ENCODE assay signal across 16 cellular contexts in genomic region chr2:176067587-176068002, GRCh38. TPM values are rescaled to one million over a fixed set of nuclear protein-coding genes. Genes with fewer than 3 reads are reported as not detected.
A peak's percentile ranks its signal among the peaks of the same experiment; 100 is the strongest.
DNase-seq lines count a peak whose midpoint lies in the region; ATAC-seq and TF ChIP-seq lines count a peak whose summit lies in the region.
"Had no signal": no experiment of that assay in that cellular context is flagged by ENCODE, and none has a peak within 500 bp of the region (broad histone marks: within the 10 kb centered on the region; RNA-seq: fewer than 3 reads in every experiment).

No MANE protein-coding gene starts in this region.

- no peaks in the 10 kb centered on the region for H3K79me2 ChIP-seq in GM23248 (ENCODE audit: insufficient read depth)

- H3K9me3 ChIP-seq in GM23248 (ENCODE audit: low read depth) (no peaks in the 10 kb centered on the region), duodenal mucosa (ENCODE audit: control insufficient read depth in 1 of 2, low read length in 2 of 2) (no peaks in the 10 kb centered on the region), left lung (no peaks in the 10 kb centered on the region), gastrocnemius medialis (no peaks in the 10 kb centered on the region)
- H3K9me3 ChIP-seq: vagina had no signal

- peaks cover 9% of the 10 kb centered on the region for H3K4me1 Mint-ChIP-seq in activated CD4-positive, alpha-beta T cell treated with anti-CD3 and anti-CD28 coated beads for 36 hours
- H3K4me1 Mint-ChIP-seq in activated CD4-positive, alpha-beta T cell treated with anti-CD3 and anti-CD28 coated beads, Interleukin-2, amount 10 ng/mL, durations not matched to agents 24 days and 14 days = peaks cover 4% of the 10 kb centered on the region

- CTCF ChIA-PET in activated CD4-positive, alpha-beta T cell treated with anti-CD3 and anti-CD28 coated beads for 36 hours (lab: Charles Lee) = interaction anchor here (0.6 kb wide), 1 partner anchor 86 kb away, joined by 3 read pairs; no protein-coding TSS in a partner anchor

- in situ Hi-C loops in GM23248 (cut with MboI) (no loop called here), gastrocnemius medialis (cut with MboI; ENCODE audit: low sequenced_read_pairs in 4 of 4) (no loop called here)

- no peak for TF ChIP-seq CTCF in left lung (IDR thresholded peaks at IDR 0.05)
- no peak for TF ChIP-seq CTCF in gastrocnemius medialis (IDR thresholded peaks at IDR 0.05 in 4 of 5, conservative IDR thresholded peaks at IDR 0.05 in 1 of 5)

- peak overlapping the region; percentile 61 for H3K4me3 ChIP-seq in GM23248
- H3K4me3 ChIP-seq in duodenal mucosa (ENCODE audit: low read depth in 1 of 2, low read length in 2 of 2) = peak overlapping the region; percentile 57 to 58
- peak overlapping the region in 1 of 2 donors; percentile 13 for H3K4me3 ChIP-seq in left lung
- H3K4me3 ChIP-seq in gastrocnemius medialis = peak overlapping the region; percentile 44 to 57 (median 49)
- H3K4me3 ChIP-seq: vagina had no signal

- H2AFZ ChIP-seq in GM23248 = peak overlapping the region; percentile 82

- peak; percentile 33 for ATAC-seq in left lung
- peak in 1 of 2 donors; percentile 41 for ATAC-seq in gastrocnemius medialis
- no peak for ATAC-seq in activated CD4-positive, alpha-beta T cell treated with anti-CD3 and anti-CD28 coated beads for 36 hours
- ATAC-seq: activated naive CD4-positive, alpha-beta T cell treated with anti-CD3 and anti-CD28 coated beads, Interleukin-2, amount 50 U/mL, for 72 hours had no signal

- H3F3A ChIP-seq in GM23248 (ENCODE audit: insufficient read depth) = no peaks in the 10 kb centered on the region

- no peak overlapping the region for H3K27ac ChIP-seq in GM23248
- no peak overlapping the region for H3K27ac ChIP-seq in duodenal mucosa (ENCODE audit: low read depth, low read length)
- H3K27ac ChIP-seq in left lung = no peak overlapping the region
- no peak overlapping the region for H3K27ac ChIP-seq in gastrocnemius medialis
- H3K27ac ChIP-seq: vagina had no signal

- intact Hi-C loops in left lung (cut with DNase I) (no loop called here), gastrocnemius medialis (cut with DNase I; ENCODE audit: low total_unique reads) (no loop called here)
- intact Hi-C loops in activated CD4-positive, alpha-beta T cell treated with anti-CD3 and anti-CD28 coated beads for 36 hours (cut with DNase I, micrococcal nuclease) = no loop called here
- intact Hi-C loops in activated CD4-positive, alpha-beta T cell treated with anti-CD3 and anti-CD28 coated beads, Interleukin-2, amount 10 ng/mL, durations not matched to agents 24 days and 14 days (cut with micrococcal nuclease) = loop anchor here (10.0 kb wide), 1 partner anchor 703 kb away; no protein-coding TSS in a partner anchor

- H3K4me2 ChIP-seq in GM23248 (ENCODE audit: unreplicated experiment) = peak overlapping the region; percentile 75

- WGBS in GM23248 (ENCODE audit: low coverage in 1 of 2, low lambda C conversion rate in 2 of 2, missing lambda C conversion rate in 2 of 2), 2 experiments = 11 to 16% methylated on average over 24 to 26 of the region's 27 CpGs

- no peak for TF ChIP-seq POLR2A in gastrocnemius medialis (IDR thresholded peaks at IDR 0.05)

- no peak overlapping the region for H3K4me3 Mint-ChIP-seq in activated CD4-positive, alpha-beta T cell treated with anti-CD3 and anti-CD28 coated beads for 36 hours
- H3K4me3 Mint-ChIP-seq in activated CD4-positive, alpha-beta T cell treated with anti-CD3 and anti-CD28 coated beads, Interleukin-2, amount 10 ng/mL, durations not matched to agents 24 days and 14 days = no peak overlapping the region
- H3K4me3 Mint-ChIP-seq: CD4-positive, alpha-beta T cell; T-helper 2 cell treated with Interferon-gamma antibody and Interleukin-4, amounts not matched to agents 5 μg/mL and 100 μg/mL, for 36 hours had no signal

- POLR2A ChIA-PET in activated CD4-positive, alpha-beta T cell treated with anti-CD3 and anti-CD28 coated beads for 36 hours (lab: Charles Lee) = no interaction called here

- no peak overlapping the region for H3K9ac ChIP-seq in GM23248
- no peak overlapping the region for H3K9ac ChIP-seq in duodenal mucosa (ENCODE audit: low read depth in 1 of 2, low read length in 2 of 2)

- peaks cover 79% of the 10 kb centered on the region for H3K27me3 Mint-ChIP-seq in activated CD4-positive, alpha-beta T cell treated with anti-CD3 and anti-CD28 coated beads for 36 hours
- H3K27me3 Mint-ChIP-seq in activated CD4-positive, alpha-beta T cell treated with anti-CD3 and anti-CD28 coated beads, Interleukin-2, amount 10 ng/mL, durations not matched to agents 24 days and 14 days = peaks cover 77% of the 10 kb centered on the region

- DNase-seq in GM23248 (no peak), left lung (no peak), gastrocnemius medialis (no peak), NCI-H1417 treated with DMSO at 0.1 percent for 48 hours (lab: John Stamatoyannopoulos, UW) (no peak)
- DNase-seq in activated CD4-positive, alpha-beta T cell treated with anti-CD3 and anti-CD28 coated beads for 36 hours = no peak
- DNase-seq in activated CD4-positive, alpha-beta T cell treated with anti-CD3 and anti-CD28 coated beads, Interleukin-2, amount 10 ng/mL, durations not matched to agents 24 days and 14 days = no peak
- no peak for DNase-seq in stimulated activated CD4-positive, alpha-beta T cell treated with anti-CD3 and anti-CD28 coated beads, Interleukin-2, amount 100 ng/mL, for 48 hours
- DNase-seq: activated CD8-positive, alpha-beta memory T cell treated with anti-CD3 and anti-CD28 coated beads for 24 hours; CD4-positive, alpha-beta T cell; KG1 had no signal

- H3K9me2 ChIP-seq in GM23248 (ENCODE audit: insufficient read depth) = no peaks in the 10 kb centered on the region

- peaks cover 67% of the 10 kb centered on the region for H3K27me3 ChIP-seq in GM23248 (replicated peaks; ENCODE audit: insufficient read depth)
- H3K27me3 ChIP-seq in duodenal mucosa (ENCODE audit: control insufficient read depth in 1 of 2, insufficient read depth in 2 of 2, low read length in 2 of 2) = peaks cover 77 to 83% of the 10 kb centered on the region in 2 donors
- H3K27me3 ChIP-seq in left lung = peaks cover 81 to 100% of the 10 kb centered on the region in 2 donors
- H3K27me3 ChIP-seq in gastrocnemius medialis = peaks cover 64 to 78% (median 65%) of the 10 kb centered on the region in 3 donors
- H3K27me3 ChIP-seq: vagina had no signal

- no peaks in the 10 kb centered on the region for H3K36me3 Mint-ChIP-seq in activated CD4-positive, alpha-beta T cell treated with anti-CD3 and anti-CD28 coated beads for 36 hours (ENCODE audit: low read depth)
- H3K36me3 Mint-ChIP-seq in activated CD4-positive, alpha-beta T cell treated with anti-CD3 and anti-CD28 coated beads, Interleukin-2, amount 10 ng/mL, durations not matched to agents 24 days and 14 days (ENCODE audit: low read depth) = no peaks in the 10 kb centered on the region

- no peaks in the 10 kb centered on the region for H3K36me3 ChIP-seq in GM23248 (ENCODE audit: low read depth)
- no peaks in the 10 kb centered on the region for H3K36me3 ChIP-seq in duodenal mucosa (ENCODE audit: control insufficient read depth in 1 of 2, insufficient read depth in 2 of 2, low read length in 2 of 2)
- no peaks in the 10 kb centered on the region for H3K36me3 ChIP-seq in left lung
- H3K36me3 ChIP-seq in gastrocnemius medialis = no peaks in the 10 kb centered on the region
- H3K36me3 ChIP-seq: vagina had no signal

- H3K9me3 Mint-ChIP-seq in activated CD4-positive, alpha-beta T cell treated with anti-CD3 and anti-CD28 coated beads for 36 hours (ENCODE audit: low read depth) = no peaks in the 10 kb centered on the region
- H3K9me3 Mint-ChIP-seq in activated CD4-positive, alpha-beta T cell treated with anti-CD3 and anti-CD28 coated beads, Interleukin-2, amount 10 ng/mL, durations not matched to agents 24 days and 14 days = peaks cover 7% of the 10 kb centered on the region
- H3K9me3 Mint-ChIP-seq: activated naive CD4-positive, alpha-beta T cell treated with anti-CD3 and anti-CD28 coated beads, Interleukin-2, amount 50 U/mL, for 72 hours; CD4-positive, alpha-beta T cell; T-helper 2 cell treated with Interferon-gamma antibody and Interleukin-4, amounts not matched to agents 5 μg/mL and 100 μg/mL, for 36 hours had no signal

- H3K27ac Mint-ChIP-seq in activated CD4-positive, alpha-beta T cell treated with anti-CD3 and anti-CD28 coated beads for 36 hours = no peak overlapping the region
- H3K27ac Mint-ChIP-seq in activated CD4-positive, alpha-beta T cell treated with anti-CD3 and anti-CD28 coated beads, Interleukin-2, amount 10 ng/mL, durations not matched to agents 24 days and 14 days = no peak overlapping the region
- H3K27ac Mint-ChIP-seq: activated naive CD4-positive, alpha-beta T cell treated with anti-CD3 and anti-CD28 coated beads, Interleukin-2, amount 50 U/mL, for 72 hours; CD4-positive, alpha-beta T cell; T-helper 2 cell treated with Interferon-gamma antibody and Interleukin-4, amounts not matched to agents 5 μg/mL and 100 μg/mL, for 36 hours had no signal

- H4K20me1 ChIP-seq in GM23248 (ENCODE audit: insufficient read depth) = no peaks in the 10 kb centered on the region

- H3K4me1 ChIP-seq in GM23248 (ENCODE audit: insufficient read depth) = peaks cover 6% of the 10 kb centered on the region
- H3K4me1 ChIP-seq in duodenal mucosa (ENCODE audit: control insufficient read depth in 1 of 2, insufficient read depth in 2 of 2, low read length in 2 of 2) = peaks cover 15 to 17% of the 10 kb centered on the region in 2 donors
- H3K4me1 ChIP-seq in left lung = peaks cover 8 to 17% of the 10 kb centered on the region in 2 donors
- peaks cover 5 to 20% of the 10 kb centered on the region in 2 donors for H3K4me1 ChIP-seq in gastrocnemius medialis
- H3K4me1 ChIP-seq: vagina had no signal

RNA-seq across cellular contexts. Expression of gene EVX2, which starts 16.2 kb away (rescaled TPM):
- total RNA-seq in GM23248 (2014; rRNA removed; shearing (Covaris generic)) = not detected in 2 replicates
- not detected in 2 replicates for polyA plus RNA-seq in GM23248 (2016; fragmentation: Nextera tagmentation; extraction: Ambion mirVana)
- total RNA-seq in left lung = not detected
- total RNA-seq in gastrocnemius medialis = not detected
- total RNA-seq in activated CD4-positive, alpha-beta T cell treated with anti-CD3 and anti-CD28 coated beads for 36 hours = not detected
- not detected in 2 replicates for total RNA-seq in activated CD4-positive, alpha-beta T cell treated with anti-CD3 and anti-CD28 coated beads, Interleukin-2, amount 10 ng/mL, durations not matched to agents 24 days and 14 days
- total RNA-seq: activated naive CD4-positive, alpha-beta T cell treated with anti-CD3 and anti-CD28 coated beads, Interleukin-2, amount 50 U/mL, for 72 hours; CD4-positive, alpha-beta T cell; OCI-LY7; omental fat pad had no signal

RNA-seq across cellular contexts. Expression of gene HOXD13, which starts 24.9 kb away (rescaled TPM):
- 1.0 and 3.8 TPM in 2 replicates for total RNA-seq in GM23248 (2014; rRNA removed; shearing (Covaris generic))
- 1.9 and 2.4 TPM in 2 replicates for polyA plus RNA-seq in GM23248 (2016; fragmentation: Nextera tagmentation; extraction: Ambion mirVana)
- total RNA-seq in left lung = not detected
- total RNA-seq in gastrocnemius medialis = not detected
- not detected for total RNA-seq in activated CD4-positive, alpha-beta T cell treated with anti-CD3 and anti-CD28 coated beads for 36 hours
- not detected in 2 replicates for total RNA-seq in activated CD4-positive, alpha-beta T cell treated with anti-CD3 and anti-CD28 coated beads, Interleukin-2, amount 10 ng/mL, durations not matched to agents 24 days and 14 days
- total RNA-seq: activated naive CD4-positive, alpha-beta T cell treated with anti-CD3 and anti-CD28 coated beads, Interleukin-2, amount 50 U/mL, for 72 hours; CD4-positive, alpha-beta T cell; OCI-LY7; omental fat pad had no signal

RNA-seq across cellular contexts. Expression of gene HOXD12, which starts 32.0 kb away (rescaled TPM):
- 0.22 TPM in 1 of 2 replicates, not detected in the other for total RNA-seq in GM23248 (2014; rRNA removed; shearing (Covaris generic))
- 0.14 and 0.19 TPM in 2 replicates for polyA plus RNA-seq in GM23248 (2016; fragmentation: Nextera tagmentation; extraction: Ambion mirVana)
- total RNA-seq in left lung (not detected), gastrocnemius medialis (not detected)
- total RNA-seq in activated CD4-positive, alpha-beta T cell treated with anti-CD3 and anti-CD28 coated beads for 36 hours = not detected
- not detected in 2 replicates for total RNA-seq in activated CD4-positive, alpha-beta T cell treated with anti-CD3 and anti-CD28 coated beads, Interleukin-2, amount 10 ng/mL, durations not matched to agents 24 days and 14 days
- total RNA-seq: activated naive CD4-positive, alpha-beta T cell treated with anti-CD3 and anti-CD28 coated beads, Interleukin-2, amount 50 U/mL, for 72 hours; CD4-positive, alpha-beta T cell; omental fat pad had no signal

RNA-seq across cellular contexts. Expression of gene HOXD11, which starts 39.5 kb away (rescaled TPM):
- 28.4 and 31.6 TPM in 2 replicates for total RNA-seq in GM23248 (2014; rRNA removed; shearing (Covaris generic))
- 27.7 and 30.0 TPM in 2 replicates for polyA plus RNA-seq in GM23248 (2016; fragmentation: Nextera tagmentation; extraction: Ambion mirVana)
- total RNA-seq in left lung = not detected
- under 1 TPM in 1 of 4 donors, not detected in 3; 0.24 TPM for total RNA-seq in gastrocnemius medialis
- not detected for total RNA-seq in activated CD4-positive, alpha-beta T cell treated with anti-CD3 and anti-CD28 coated beads for 36 hours
- total RNA-seq in activated CD4-positive, alpha-beta T cell treated with anti-CD3 and anti-CD28 coated beads, Interleukin-2, amount 10 ng/mL, durations not matched to agents 24 days and 14 days = not detected in 2 replicates
- total RNA-seq: activated naive CD4-positive, alpha-beta T cell treated with anti-CD3 and anti-CD28 coated beads, Interleukin-2, amount 50 U/mL, for 72 hours; CD4-positive, alpha-beta T cell; OCI-LY7; omental fat pad had no signal

RNA-seq across cellular contexts. Expression of gene HOXD10, which starts 49.0 kb away (rescaled TPM):
- 17.2 and 23.5 TPM in 2 replicates for total RNA-seq in GM23248 (2014; rRNA removed; shearing (Covaris generic))
- polyA plus RNA-seq in GM23248 (2016; fragmentation: Nextera tagmentation; extraction: Ambion mirVana) = 10.9 and 16.0 TPM in 2 replicates
- under 1 TPM in 1 of 2 donors, not detected in 1; 0.31 TPM for total RNA-seq in left lung
- total RNA-seq in gastrocnemius medialis = under 1 TPM in 1 of 4 donors, not detected in 3; 0.15 TPM
- not detected for total RNA-seq in activated CD4-positive, alpha-beta T cell treated with anti-CD3 and anti-CD28 coated beads for 36 hours
- total RNA-seq in activated CD4-positive, alpha-beta T cell treated with anti-CD3 and anti-CD28 coated beads, Interleukin-2, amount 10 ng/mL, durations not matched to agents 24 days and 14 days = not detected in 2 replicates
- total RNA-seq: activated naive CD4-positive, alpha-beta T cell treated with anti-CD3 and anti-CD28 coated beads, Interleukin-2, amount 50 U/mL, for 72 hours; CD4-positive, alpha-beta T cell; OCI-LY7 had no signal
